ENCODE assay signal across 20 cellular contexts in the genomic region with DNA sequence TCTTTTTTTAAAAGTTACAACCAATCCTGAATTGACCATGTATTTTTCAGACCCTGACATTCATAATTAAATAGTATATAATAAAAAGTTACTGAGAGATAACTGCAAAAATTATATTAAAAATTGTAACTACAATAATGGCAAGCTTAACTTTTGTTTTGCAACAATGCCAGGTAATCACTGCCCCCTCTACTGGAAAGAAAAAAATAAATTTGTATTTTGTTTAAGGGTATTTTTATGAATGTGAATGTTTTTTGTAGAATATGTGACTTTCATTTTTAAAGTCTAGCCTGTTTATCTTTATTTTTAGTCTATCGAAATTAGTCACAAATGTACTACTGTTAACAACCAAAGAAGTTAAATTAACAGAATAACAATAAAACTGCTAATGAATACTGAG. TPM values are rescaled to one million over a fixed set of nuclear protein-coding genes. Genes with fewer than 3 reads are reported as not detected.
A peak's percentile ranks its signal among the peaks of the same experiment; 100 is the strongest.
DNase-seq lines count a peak whose midpoint lies in the region; ATAC-seq, FAIRE-seq and TF ChIP-seq lines count a peak whose summit lies in the region.
"Had no signal": no experiment of that assay in that cellular context is flagged by ENCODE, and none has a peak within 500 bp of the region (broad histone marks: within the 10 kb centered on the region; RNA-seq: fewer than 3 reads in every experiment).

No MANE protein-coding gene starts in this region.

- no peak overlapping the region for H3K27ac ChIP-seq in GM23338 (ENCODE audit: low read depth)
- no peak overlapping the region for H3K27ac ChIP-seq in brain microvascular endothelial cell
- H3K27ac ChIP-seq in kidney (ENCODE audit: low read depth in 2 of 2, low read length in 2 of 2), result no peak overlapping the region
- no peak overlapping the region for H3K27ac ChIP-seq in body of pancreas
- no peak overlapping the region for H3K27ac ChIP-seq in vagina
- H3K27ac ChIP-seq: colonic mucosa, esophagus muscularis mucosa had no signal

- ATAC-seq in GM23338 (no peak), body of pancreas (no peak)
- ATAC-seq: mucosa of descending colon had no signal

- DNase-seq in BE2C (no peak), GM23338 (ENCODE audit: low spot score) (no peak), brain microvascular endothelial cell (no peak), kidney (no peak), body of pancreas (no peak), Kasumi-1 (lab: John Stamatoyannopoulos, UW) (no peak), vagina (ENCODE audit: extremely low spot score in 2 of 2) (no peak), AML-193 (lab: John Stamatoyannopoulos, UW) (no peak)
- DNase-seq: amygdala; colonic mucosa; DMS53; hippocampal formation; mucosa of descending colon; MV-4-11; NCI-H2107; nucleus accumbens; stimulated activated CD4-positive, alpha-beta T cell treated with anti-CD3 and anti-CD28 coated beads, Interleukin-4, amount 100 ng/mL, for 1 hour had no signal

- no peak overlapping the region for H2AFZ ChIP-seq in GM23338

- no peaks in the 10 kb centered on the region for H3K9me2 ChIP-seq in GM23338 (ENCODE audit: insufficient read depth)

- TF ChIP-seq CTCF in BE2C (IDR thresholded peaks at IDR 0.05; ENCODE audit: low read depth, low read length) (peak; percentile 1; the same call in 1 of the 2 replicates), GM23338 (conservative IDR thresholded peaks at IDR 0.05; ENCODE audit: low read depth in 2 of 2) (peak in 1 of 2 experiments; percentile 35; a peak in 2 of 4 replicates), brain microvascular endothelial cell (IDR thresholded peaks at IDR 0.05; ENCODE audit: low read depth, low read length, missing control alignments) (peak; percentile 12), kidney (IDR thresholded peaks at IDR 0.05; ENCODE audit: borderline replicate concordance, extremely low read depth, insufficient read depth) (no peak), body of pancreas (IDR thresholded peaks at IDR 0.05) (peak in 1 of 7 experiments; percentile 12), vagina (IDR thresholded peaks at IDR 0.05) (no peak)

- H3K4me3 Mint-ChIP-seq in GM23338, result no peak overlapping the region
- H3K4me3 Mint-ChIP-seq: B cell had no signal

- peak; percentile 94 for FAIRE-seq in kidney (lab: Jason Lieb, UNC)

- peak overlapping the region; percentile 35; the same call in 1 of the 2 replicates for H3K27ac Mint-ChIP-seq in GM23338
- H3K27ac Mint-ChIP-seq: activated T-helper 2 cell treated with anti-CD3 and anti-CD28 coated beads, Interferon-gamma antibody, Interleukin-2, Interleukin-4, amounts not matched to agents 10 μg/mL and 5 μg/mL and 100 μg/mL, durations not matched to agents 14 hours and 24 hours and 36 hours; B cell had no signal

- H3K36me3 ChIP-seq in BE2C, result peaks cover 6% of the 10 kb centered on the region
- peaks cover 2% of the 10 kb centered on the region; the same call in 1 of the 2 replicates for H3K36me3 ChIP-seq in GM23338 (ENCODE audit: insufficient read depth)
- H3K36me3 ChIP-seq in brain microvascular endothelial cell (replicated peaks), result peaks cover 6% of the 10 kb centered on the region
- peaks cover 7 to 9% of the 10 kb centered on the region in 2 donors for H3K36me3 ChIP-seq in kidney (ENCODE audit: control insufficient read depth in 1 of 2, insufficient read depth in 2 of 2, low read length in 2 of 2)
- H3K36me3 ChIP-seq in body of pancreas (replicated peaks in 1 of 2; ENCODE audit: insufficient read depth in 1 of 2, low read depth in 2 of 2), result peaks cover 0 to 10% of the 10 kb centered on the region in 2 donors
- H3K36me3 ChIP-seq in vagina, result peaks cover 0 to 33% of the 10 kb centered on the region in 2 donors
- H3K36me3 ChIP-seq: colonic mucosa had no signal

- H3K4me3 ChIP-seq in BE2C (ENCODE audit: low read depth, low read length) (no peak overlapping the region), GM23338 (no peak overlapping the region), brain microvascular endothelial cell (ENCODE audit: low read depth, low read length) (no peak overlapping the region), kidney (ENCODE audit: low read length in 2 of 2) (no peak overlapping the region), body of pancreas (no peak overlapping the region), vagina (no peak overlapping the region)
- H3K4me3 ChIP-seq: colonic mucosa, esophagus muscularis mucosa, mucosa of descending colon had no signal

- no peaks in the 10 kb centered on the region for H3K27me3 ChIP-seq in BE2C
- no peaks in the 10 kb centered on the region for H3K27me3 ChIP-seq in GM23338 (ENCODE audit: insufficient read depth)
- H3K27me3 ChIP-seq in brain microvascular endothelial cell (replicated peaks), result no peaks in the 10 kb centered on the region
- no peaks in the 10 kb centered on the region for H3K27me3 ChIP-seq in body of pancreas
- H3K27me3 ChIP-seq in vagina, result no peaks in the 10 kb centered on the region
- H3K27me3 ChIP-seq: colonic mucosa, esophagus muscularis mucosa had no signal

- H3K36me3 Mint-ChIP-seq in GM23338 (ENCODE audit: low read depth), result peaks cover 5% of the 10 kb centered on the region; the same call in 2 of the 3 replicates

- no peak for TF ChIP-seq POLR2A in body of pancreas (IDR thresholded peaks at IDR 0.05)
- no peak for TF ChIP-seq POLR2A in vagina (IDR thresholded peaks at IDR 0.05)

- H3K4me1 Mint-ChIP-seq in GM23338, result peaks cover 7% of the 10 kb centered on the region; the same call in 2 of the 3 replicates
- H3K4me1 Mint-ChIP-seq: B cell had no signal

- H3K9ac ChIP-seq in kidney (ENCODE audit: low read length in 2 of 2), result no peak overlapping the region

- H3K9me3 Mint-ChIP-seq in GM23338, result no peaks in the 10 kb centered on the region
- H3K9me3 Mint-ChIP-seq: activated T-helper 2 cell treated with anti-CD3 and anti-CD28 coated beads, Interferon-gamma antibody, Interleukin-2, Interleukin-4, amounts not matched to agents 10 μg/mL and 5 μg/mL and 100 μg/mL, durations not matched to agents 14 hours and 24 hours and 36 hours had no signal

- H3K4me1 ChIP-seq in BE2C, result no peaks in the 10 kb centered on the region
- no peaks in the 10 kb centered on the region for H3K4me1 ChIP-seq in GM23338 (ENCODE audit: insufficient read depth)
- H3K4me1 ChIP-seq in kidney (ENCODE audit: control insufficient read depth in 1 of 2, insufficient read depth in 1 of 2, low read depth in 1 of 2, low read length in 2 of 2), result no peaks in the 10 kb centered on the region
- H3K4me1 ChIP-seq in body of pancreas, result no peaks in the 10 kb centered on the region
- H3K4me1 ChIP-seq in vagina, result no peaks in the 10 kb centered on the region
- H3K4me1 ChIP-seq: colonic mucosa, esophagus muscularis mucosa had no signal

- H3F3A ChIP-seq in GM23338 (replicated peaks; ENCODE audit: low read depth), result no peaks in the 10 kb centered on the region

- in situ Hi-C loops in brain microvascular endothelial cell (cut with HindIII; ENCODE audit: low pct_ligation_motif_present, low sequenced_read_pairs), result no loop called here

- no peaks in the 10 kb centered on the region for H3K9me3 ChIP-seq in BE2C
- H3K9me3 ChIP-seq in kidney (ENCODE audit: control insufficient read depth in 1 of 2, low read length in 2 of 2), result no peaks in the 10 kb centered on the region
- no peaks in the 10 kb centered on the region for H3K9me3 ChIP-seq in body of pancreas
- no peaks in the 10 kb centered on the region for H3K9me3 ChIP-seq in vagina
- H3K9me3 ChIP-seq: colonic mucosa, esophagus muscularis mucosa, mucosa of descending colon had no signal

- H4K20me1 ChIP-seq in GM23338 (replicated peaks; ENCODE audit: insufficient read depth), result no peaks in the 10 kb centered on the region

- H3K79me2 ChIP-seq in GM23338 (replicated peaks; ENCODE audit: insufficient read depth), result no peaks in the 10 kb centered on the region

- H3K27me3 Mint-ChIP-seq in GM23338 (ENCODE audit: insufficient read depth, low read depth, poor library complexity), result no peaks in the 10 kb centered on the region
- H3K27me3 Mint-ChIP-seq: B cell had no signal

- H3K4me2 ChIP-seq in GM23338, result no peak overlapping the region

- intact Hi-C loops in kidney (cut with DNase I) (no loop called here), body of pancreas (cut with DNase I) (no loop called here), vagina (cut with DNase I) (no loop called here)

- WGBS in body of pancreas, 2 donors, result 74 to 88% methylated on average over 1 of the region's 1 CpG

TF ChIP-seq in GM23338, 12 proteins besides CTCF, POLR2A, EP300 and RAD21 (continues in another document):
- TF ChIP-seq JUNB (IDR thresholded peaks at IDR 0.05; ENCODE audit: unreplicated experiment) (no peak), CREB1 (CRISPR knock-in tag; IDR thresholded peaks at IDR 0.05; ENCODE audit: low read depth) (no peak), ZNF331 (CRISPR knock-in tag; IDR thresholded peaks at IDR 0.05; ENCODE audit: low read depth) (no peak), STAT1 (IDR thresholded peaks at IDR 0.05; ENCODE audit: unreplicated experiment) (no peak), ZNF114 (CRISPR knock-in tag; IDR thresholded peaks at IDR 0.05) (no peak)
- TF ChIP-seq, protein P1, sequence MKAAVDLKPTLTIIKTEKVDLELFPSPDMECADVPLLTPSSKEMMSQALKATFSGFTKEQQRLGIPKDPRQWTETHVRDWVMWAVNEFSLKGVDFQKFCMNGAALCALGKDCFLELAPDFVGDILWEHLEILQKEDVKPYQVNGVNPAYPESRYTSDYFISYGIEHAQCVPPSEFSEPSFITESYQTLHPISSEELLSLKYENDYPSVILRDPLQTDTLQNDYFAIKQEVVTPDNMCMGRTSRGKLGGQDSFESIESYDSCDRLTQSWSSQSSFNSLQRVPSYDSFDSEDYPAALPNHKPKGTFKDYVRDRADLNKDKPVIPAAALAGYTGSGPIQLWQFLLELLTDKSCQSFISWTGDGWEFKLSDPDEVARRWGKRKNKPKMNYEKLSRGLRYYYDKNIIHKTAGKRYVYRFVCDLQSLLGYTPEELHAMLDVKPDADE (IDR thresholded peaks at IDR 0.05), result no peak

RNA-seq across cellular contexts. Expression of a gene that starts 21.7 kb away (rescaled TPM):
- 29.2 TPM for polyA plus RNA-seq in BE2C (2012; ENCODE audit: insufficient read depth, insufficient read length, low read depth)
- 26.1 and 26.8 TPM in 2 replicates for total RNA-seq in GM23338 (2014; rRNA removed; shearing (Covaris generic))
- polyA plus RNA-seq in GM23338 (2016; fragmentation: Nextera tagmentation; extraction: Ambion mirVana) (62.2 and 62.7 TPM in 2 replicates), kidney (ENCODE audit: insufficient read depth, low read depth, low replicate concordance) (47.3 TPM)
- total RNA-seq in kidney (24.3 TPM), body of pancreas (10 to 100 TPM; 10.9 to 11.9 TPM), vagina (17.9 TPM)

RNA-seq across cellular contexts. Expression of a gene that starts 40.1 kb away (rescaled TPM):
- polyA plus RNA-seq in BE2C (2012; ENCODE audit: insufficient read depth, insufficient read length, low read depth), result 16.2 TPM
- 32.6 and 32.8 TPM in 2 replicates for total RNA-seq in GM23338 (2014; rRNA removed; shearing (Covaris generic))
- polyA plus RNA-seq in GM23338 (2016; fragmentation: Nextera tagmentation; extraction: Ambion mirVana) (6.5 and 7.3 TPM in 2 replicates), kidney (ENCODE audit: insufficient read depth, low read depth, low replicate concordance) (5.4 TPM)
- total RNA-seq in kidney (7.7 TPM), body of pancreas (10 to 100 TPM in 1 of 2 donors, 1 to 10 TPM in 1; 4.6 to 27.8 TPM), vagina (7.1 TPM)

Comparison
In these comparisons a context has a peak if more than half of its experiments do, and no peak if none do; other contexts are left out.
1. CTCF ChIP-seq: peak in BE2C (single experiment) and brain microvascular endothelial cell (single experiment); none in kidney (single experiment) and vagina (0 of 3).